Comparison of ENCODE assay signal across 12 cellular contexts in genomic region chr12:3838065-3838464, GRCh38. TPM values are rescaled to one million over a fixed set of nuclear protein-coding genes. Genes with fewer than 3 reads are reported as not detected.
DNase-seq lines count a peak whose midpoint lies in the region; ATAC-seq and TF ChIP-seq lines count a peak whose summit lies in the region.
"Had no signal": no experiment of that assay in that cellular context is flagged by ENCODE, and none has a peak within 500 bp of the region (broad histone marks: within the 10 kb centered on the region; RNA-seq: fewer than 3 reads in every experiment).

No MANE protein-coding gene starts in this region.

- H3K4me3 Mint-ChIP-seq in activated CD8-positive, alpha-beta memory T cell treated with anti-CD3 and anti-CD28 coated beads, Interleukin-2, amount 10 ng/mL, durations not matched to agents 7 days and 5 days, result peak overlapping the region; percentile 61
- H3K4me3 Mint-ChIP-seq in activated CD8-positive, alpha-beta T cell treated with anti-CD3 and anti-CD28 coated beads, Interleukin-2, amount 10 ng/mL, durations not matched to agents 7 days and 5 days, result peak overlapping the region; percentile 34
- H3K4me3 Mint-ChIP-seq in natural killer cell, result peak overlapping the region; percentile 82

- no peaks in the 10 kb centered on the region for H3K27me3 Mint-ChIP-seq in activated CD8-positive, alpha-beta memory T cell treated with anti-CD3 and anti-CD28 coated beads, Interleukin-2, amount 10 ng/mL, durations not matched to agents 7 days and 5 days
- H3K27me3 Mint-ChIP-seq in activated CD8-positive, alpha-beta T cell treated with anti-CD3 and anti-CD28 coated beads, Interleukin-2, amount 10 ng/mL, durations not matched to agents 7 days and 5 days (ENCODE audit: low read depth), result no peaks in the 10 kb centered on the region
- peaks cover 4 to 7% of the 10 kb centered on the region in 2 donors for H3K27me3 Mint-ChIP-seq in natural killer cell (ENCODE audit: low read depth in 2 of 2)

- no peak for DNase-seq in activated CD8-positive, alpha-beta memory T cell treated with anti-CD3 and anti-CD28 coated beads, Interleukin-2, amount 10 ng/mL, durations not matched to agents 7 days and 5 days
- no peak for DNase-seq in activated CD8-positive, alpha-beta memory T cell treated with anti-CD3 and anti-CD28 coated beads for 24 hours
- DNase-seq in MV-4-11 (lab: John Stamatoyannopoulos, UW) (peak; percentile 73), natural killer cell (no peak), NCI-H1048 (lab: John Stamatoyannopoulos, UW) (no peak), NCI-H526 treated with DMSO at 0.1 percent for 48 hours (lab: John Stamatoyannopoulos, UW) (no peak), NCI-H82 (lab: John Stamatoyannopoulos, UW) (no peak)
- DNase-seq in activated CD8-positive, alpha-beta T cell treated with anti-CD3 and anti-CD28 coated beads, Interleukin-2, amount 10 ng/mL, durations not matched to agents 7 days and 5 days, result no peak
- DNase-seq: MG63; SK-N-SH; stimulated activated naive CD4-positive, alpha-beta T cell treated with Interleukin-2 at 50 U/mL for 16 hours had no signal

- peaks cover 15% of the 10 kb centered on the region for H3K4me1 Mint-ChIP-seq in activated CD8-positive, alpha-beta memory T cell treated with anti-CD3 and anti-CD28 coated beads, Interleukin-2, amount 10 ng/mL, durations not matched to agents 7 days and 5 days
- peaks cover 17% of the 10 kb centered on the region for H3K4me1 Mint-ChIP-seq in activated CD8-positive, alpha-beta T cell treated with anti-CD3 and anti-CD28 coated beads, Interleukin-2, amount 10 ng/mL, durations not matched to agents 7 days and 5 days (ENCODE audit: low read depth)
- peaks cover 51 to 67% of the 10 kb centered on the region in 2 donors for H3K4me1 Mint-ChIP-seq in natural killer cell

- TF ChIP-seq CTCF in natural killer cell (IDR thresholded peaks at IDR 0.05), result no peak

- CTCF ChIA-PET in activated CD8-positive, alpha-beta memory T cell treated with anti-CD3 and anti-CD28 coated beads, Interleukin-2, amount 10 ng/mL, durations not matched to agents 7 days and 5 days (lab: Charles Lee), result no interaction called here
- CTCF ChIA-PET in activated CD8-positive, alpha-beta T cell treated with anti-CD3 and anti-CD28 coated beads, Interleukin-2, amount 10 ng/mL, durations not matched to agents 7 days and 5 days (lab: Charles Lee), result no interaction called here

- POLR2A ChIA-PET in activated CD8-positive, alpha-beta T cell treated with anti-CD3 and anti-CD28 coated beads, Interleukin-2, amount 10 ng/mL, durations not matched to agents 7 days and 5 days (lab: Charles Lee), result no interaction called here

- H3K27ac Mint-ChIP-seq in activated CD8-positive, alpha-beta memory T cell treated with anti-CD3 and anti-CD28 coated beads, Interleukin-2, amount 10 ng/mL, durations not matched to agents 7 days and 5 days, result no peak overlapping the region
- no peak overlapping the region for H3K27ac Mint-ChIP-seq in activated CD8-positive, alpha-beta T cell treated with anti-CD3 and anti-CD28 coated beads, Interleukin-2, amount 10 ng/mL, durations not matched to agents 7 days and 5 days
- peak overlapping the region in 1 of 2 donors; percentile 68 for H3K27ac Mint-ChIP-seq in natural killer cell

- peaks cover 2% of the 10 kb centered on the region for H3K9me3 Mint-ChIP-seq in activated CD8-positive, alpha-beta memory T cell treated with anti-CD3 and anti-CD28 coated beads, Interleukin-2, amount 10 ng/mL, durations not matched to agents 7 days and 5 days (ENCODE audit: low read depth)
- H3K9me3 Mint-ChIP-seq in activated CD8-positive, alpha-beta T cell treated with anti-CD3 and anti-CD28 coated beads, Interleukin-2, amount 10 ng/mL, durations not matched to agents 7 days and 5 days (ENCODE audit: insufficient read depth), result no peaks in the 10 kb centered on the region
- H3K9me3 Mint-ChIP-seq in natural killer cell, result peaks cover 0 to 2% of the 10 kb centered on the region in 2 donors

- peaks cover 39% of the 10 kb centered on the region for H3K36me3 Mint-ChIP-seq in activated CD8-positive, alpha-beta memory T cell treated with anti-CD3 and anti-CD28 coated beads, Interleukin-2, amount 10 ng/mL, durations not matched to agents 7 days and 5 days
- H3K36me3 Mint-ChIP-seq in activated CD8-positive, alpha-beta T cell treated with anti-CD3 and anti-CD28 coated beads, Interleukin-2, amount 10 ng/mL, durations not matched to agents 7 days and 5 days (ENCODE audit: low read depth), result peaks cover 48% of the 10 kb centered on the region
- H3K36me3 Mint-ChIP-seq in natural killer cell, result no peaks in the 10 kb centered on the region

- ATAC-seq in activated CD8-positive, alpha-beta memory T cell treated with anti-CD3 and anti-CD28 coated beads, Interleukin-2, amount 10 ng/mL, durations not matched to agents 7 days and 5 days, result no peak
- ATAC-seq in activated CD8-positive, alpha-beta T cell treated with anti-CD3 and anti-CD28 coated beads, Interleukin-2, amount 10 ng/mL, durations not matched to agents 7 days and 5 days, result no peak
- ATAC-seq in natural killer cell, result no peak
- ATAC-seq: gastroesophageal sphincter had no signal

- intact Hi-C loops in natural killer cell (cut with micrococcal nuclease), result no loop called here

RNA-seq across cellular contexts. Expression of gene PARP11, which starts 35.1 kb away (rescaled TPM):
- 10 to 100 TPM; 15.9 to 29.7 TPM for total RNA-seq in activated CD8-positive, alpha-beta memory T cell treated with anti-CD3 and anti-CD28 coated beads, Interleukin-2, amount 10 ng/mL, durations not matched to agents 7 days and 5 days
- total RNA-seq in activated CD8-positive, alpha-beta T cell treated with anti-CD3 and anti-CD28 coated beads, Interleukin-2, amount 10 ng/mL, durations not matched to agents 7 days and 5 days, result 10 to 100 TPM; 36.4 to 36.6 TPM
- total RNA-seq in natural killer cell, result 10 to 100 TPM; 18.8 to 27.3 (median 24.7) TPM
